Comparison of ENCODE assay signal across 12 cellular contexts in the genomic region with DNA sequence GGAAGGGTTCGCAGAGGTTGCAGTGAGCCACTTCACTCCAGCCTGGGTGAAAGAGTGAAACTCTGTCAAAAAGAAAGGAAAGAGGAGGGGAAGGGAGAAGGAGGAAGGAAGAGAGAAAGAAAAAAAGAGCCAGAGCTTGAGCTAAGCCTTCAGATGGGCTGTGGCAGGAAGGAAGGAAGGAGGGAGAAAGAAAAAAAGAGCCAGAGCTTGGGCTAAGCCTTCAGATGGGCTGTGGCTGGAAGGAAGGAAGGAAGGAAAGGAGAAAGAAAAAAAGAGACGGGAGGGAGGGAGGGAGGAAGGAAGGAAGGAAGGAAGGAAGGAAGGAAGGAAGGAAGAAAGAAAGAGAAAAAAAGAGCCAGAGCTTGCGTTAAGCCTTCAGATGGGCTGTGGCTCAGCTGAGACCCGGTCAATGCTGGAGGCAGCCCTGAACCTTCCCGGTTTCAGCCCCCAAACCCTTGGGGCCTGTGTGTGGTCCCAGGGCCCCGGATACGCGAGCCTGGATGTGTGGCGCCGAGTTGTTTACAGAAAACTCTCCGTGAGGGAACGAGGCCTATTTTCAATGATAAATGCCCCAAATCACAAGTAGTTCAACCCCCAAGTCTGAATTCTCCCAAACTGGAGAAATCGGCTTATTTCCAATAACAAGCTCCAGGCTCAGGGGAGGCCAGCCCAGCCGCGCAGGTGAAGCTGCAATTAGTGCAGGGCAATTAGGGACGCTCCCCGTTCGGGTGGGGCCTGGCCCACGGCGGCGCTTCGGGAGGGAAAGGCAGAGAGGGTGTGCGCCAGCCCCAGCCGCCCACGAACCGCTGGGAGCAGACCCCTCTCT. TPM values are rescaled to one million over a fixed set of nuclear protein-coding genes. Genes with fewer than 3 reads are reported as not detected.
DNase-seq lines count a peak whose midpoint lies in the region; ATAC-seq and TF ChIP-seq lines count a peak whose summit lies in the region.
"Had no signal": no experiment of that assay in that cellular context is flagged by ENCODE, and none has a peak within 500 bp of the region (broad histone marks: within the 10 kb centered on the region; RNA-seq: fewer than 3 reads in every experiment).

No MANE protein-coding gene starts in this region.

- no peaks in the 10 kb centered on the region for H3K9me3 ChIP-seq in SJSA1 (replicated peaks)
- H3K9me3 ChIP-seq in testis: no peaks in the 10 kb centered on the region
- H3K9me3 ChIP-seq: BE2C, right lobe of liver had no signal

- DNase-seq in activated T-cell treated with anti-CD3 and anti-CD28 coated beads, Interleukin-2, amount 50 U/mL, for 4 hours: no peak
- DNase-seq in activated T-cell treated with anti-CD3 and anti-CD28 coated beads, Interleukin-2, amount 50 U/mL, for 1 hour: no peak
- DNase-seq in SJSA1 (ENCODE audit: low read depth in 1 of 2, low spot score in 2 of 2) (peak; percentile 41 to 67), left colon (peak; percentile 76 to 85), testis (no peak), brain microvascular endothelial cell (no peak), GM20000 (ENCODE audit: low spot score) (no peak)
- DNase-seq: BE2C, hypothalamus had no signal

- TF ChIP-seq POLR2A in testis (IDR thresholded peaks at IDR 0.05): no peak

- H3K4me1 ChIP-seq in SJSA1 (replicated peaks): peaks cover 50% of the 10 kb centered on the region
- H3K4me1 ChIP-seq in testis: peaks cover 5% of the 10 kb centered on the region

- peaks cover 27% of the 10 kb centered on the region for H3K4me1 Mint-ChIP-seq in activated T-cell treated with anti-CD3 and anti-CD28 coated beads, Interleukin-2, amount 50 U/mL, for 4 hours (ENCODE audit: low read depth)

- peak overlapping the region; percentile 66 for H3K27ac ChIP-seq in SJSA1
- H3K27ac ChIP-seq in testis: peak overlapping the region; percentile 44 to 74
- H3K27ac ChIP-seq in brain microvascular endothelial cell: no peak overlapping the region
- H3K27ac ChIP-seq: cardiac muscle cell had no signal

- H3K27me3 ChIP-seq in SJSA1 (replicated peaks) (no peaks in the 10 kb centered on the region), testis (no peaks in the 10 kb centered on the region), brain microvascular endothelial cell (replicated peaks) (no peaks in the 10 kb centered on the region)
- H3K27me3 ChIP-seq: BE2C, cardiac muscle cell, right lobe of liver had no signal

- H3K4me3 ChIP-seq in SJSA1: no peak overlapping the region
- peak overlapping the region in 1 of 2 donors; percentile 64 for H3K4me3 ChIP-seq in testis
- no peak overlapping the region for H3K4me3 ChIP-seq in brain microvascular endothelial cell (ENCODE audit: low read depth, low read length)
- H3K4me3 ChIP-seq: cardiac muscle cell had no signal

- TF ChIP-seq CTCF in testis (IDR thresholded peaks at IDR 0.05) (no peak), brain microvascular endothelial cell (IDR thresholded peaks at IDR 0.05; ENCODE audit: low read depth, low read length, missing control alignments) (no peak), GM20000 (IDR thresholded peaks at IDR 0.05; ENCODE audit: extremely low read depth, missing control alignments) (no peak)

- no peaks in the 10 kb centered on the region for H3K36me3 Mint-ChIP-seq in activated T-cell treated with anti-CD3 and anti-CD28 coated beads, Interleukin-2, amount 50 U/mL, for 4 hours (ENCODE audit: insufficient read depth)

- peaks cover 1% of the 10 kb centered on the region for H3K27me3 Mint-ChIP-seq in activated T-cell treated with anti-CD3 and anti-CD28 coated beads, Interleukin-2, amount 50 U/mL, for 4 hours (ENCODE audit: low read depth)

- in situ Hi-C loops in brain microvascular endothelial cell (cut with HindIII; ENCODE audit: low pct_ligation_motif_present, low sequenced_read_pairs): no loop called here

- intact Hi-C loops in left colon (cut with DNase I, micrococcal nuclease): no loop called here
- intact Hi-C loops in testis (cut with DNase I; ENCODE audit: low total_unique reads): no loop called here

- WGBS in testis, 2 donors: 30 to 34% methylated on average over 14 to 26 of the region's 26 CpGs

- H3K9me3 Mint-ChIP-seq in activated T-cell treated with anti-CD3 and anti-CD28 coated beads, Interleukin-2, amount 50 U/mL, for 4 hours: no peaks in the 10 kb centered on the region

- no peak for ATAC-seq in activated T-cell treated with anti-CD3 and anti-CD28 coated beads, Interleukin-2, amount 50 U/mL, for 4 hours
- ATAC-seq in left colon (peak; percentile 62), HG02588 (IDR thresholded peaks at IDR 0.05; ENCODE audit: unreplicated experiment) (no peak)

- peak overlapping the region; percentile 47 for H3K4me3 Mint-ChIP-seq in activated T-cell treated with anti-CD3 and anti-CD28 coated beads, Interleukin-2, amount 50 U/mL, for 4 hours

- no peaks in the 10 kb centered on the region for H3K36me3 ChIP-seq in SJSA1
- H3K36me3 ChIP-seq in testis (ENCODE audit: low read depth, missing control alignments): no peaks in the 10 kb centered on the region
- H3K36me3 ChIP-seq in brain microvascular endothelial cell (replicated peaks): no peaks in the 10 kb centered on the region
- H3K36me3 ChIP-seq: BE2C, cardiac muscle cell, right lobe of liver had no signal

RNA-seq across cellular contexts. Expression of a gene that starts 13.8 kb away (rescaled TPM):
- 10 to 100 TPM in 1 of 3 donors, 1 to 10 TPM in 2; 6.7 to 11.0 (median 8.7) TPM for total RNA-seq in activated T-cell treated with anti-CD3 and anti-CD28 coated beads, Interleukin-2, amount 50 U/mL, for 4 hours
- total RNA-seq in SJSA1 (2014; rRNA removed; shearing (Covaris generic)): 28.7 and 83.8 TPM in 2 replicates
- total RNA-seq in left colon (100 to 1,000 TPM; 105 to 117 TPM), testis (100 to 1,000 TPM in 1 of 2 donors, 10 to 100 TPM in 1; 88.7 to 153 TPM)
- 21.0 TPM for polyA plus RNA-seq in testis (ENCODE audit: insufficient read depth, low read depth, low replicate concordance)

Comparison
In these comparisons a context has a peak if more than half of its experiments do, and no peak if none do; other contexts are left out.
1. DNase-seq: peak in SJSA1 (2 of 2) and left colon (2 of 2); none in activated T-cell treated with anti-CD3 and anti-CD28 coated beads, Interleukin-2, amount 50 U/mL, for 4 hours (single experiment), activated T-cell treated with anti-CD3 and anti-CD28 coated beads, Interleukin-2, amount 50 U/mL, for 1 hour (single experiment), testis (single experiment), brain microvascular endothelial cell (single experiment) and GM20000 (single experiment).